ENCODE assay signal across 16 cellular contexts in the genomic region with DNA sequence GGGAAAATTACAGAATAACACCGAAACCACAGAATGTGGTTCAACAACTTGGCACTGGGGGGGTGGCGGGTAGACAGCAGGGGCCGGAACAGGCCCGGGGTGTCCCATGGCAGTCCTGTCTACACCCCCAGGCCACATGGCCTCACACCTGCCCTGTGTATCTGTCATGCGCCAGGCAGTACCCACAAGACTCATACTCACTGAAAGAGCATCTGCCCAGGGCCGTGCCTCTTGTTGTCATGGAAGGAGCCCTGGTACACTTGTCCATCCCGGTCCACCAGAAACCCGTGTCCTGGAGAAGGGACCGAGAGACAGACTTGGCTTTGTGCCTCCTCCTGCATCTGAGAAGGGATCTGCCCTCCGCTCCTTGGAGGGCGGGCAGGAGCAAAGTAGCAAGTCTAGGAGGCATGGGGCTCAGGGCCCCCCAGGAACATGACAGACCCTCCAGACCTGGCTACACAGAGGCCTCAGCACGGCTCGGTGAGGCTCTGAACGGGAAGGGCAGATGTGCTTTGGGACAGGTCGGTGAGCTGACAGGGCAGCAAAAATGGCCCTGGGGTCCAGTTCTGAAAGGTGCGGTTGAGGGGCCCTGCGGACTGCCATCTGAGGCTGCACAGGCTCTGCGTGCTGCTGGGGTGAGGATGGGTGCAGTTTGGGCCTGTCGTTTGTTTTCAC. TPM values are rescaled to one million over a fixed set of nuclear protein-coding genes. Genes with fewer than 3 reads are reported as not detected.
DNase-seq lines count a peak whose midpoint lies in the region; ATAC-seq and TF ChIP-seq lines count a peak whose summit lies in the region.
"Had no signal": no experiment of that assay in that cellular context is flagged by ENCODE, and none has a peak within 500 bp of the region (broad histone marks: within the 10 kb centered on the region; RNA-seq: fewer than 3 reads in every experiment).

No MANE protein-coding gene starts in this region.

- H3K9me3 Mint-ChIP-seq in CD14-positive monocyte (no peaks in the 10 kb centered on the region), glutamatergic neuron (ENCODE audit: unreplicated experiment) (peaks cover 5% of the 10 kb centered on the region)
- H3K9me3 Mint-ChIP-seq: GM23338; stimulated activated naive CD8-positive, alpha-beta T cell treated with anti-CD3 and anti-CD28 coated beads, Interleukin-15, amount 100 ng/mL, for 72 hours had no signal

- H2BK5ac ChIP-seq in IMR-90 (ENCODE audit: low read depth, low read length, poor library complexity, severe bottlenecking), result no peak overlapping the region
- H2BK5ac ChIP-seq in neuronal stem cell (ENCODE audit: low read length), result no peak overlapping the region

- no peaks in the 10 kb centered on the region for H4K20me1 ChIP-seq in IMR-90 (ENCODE audit: insufficient read depth, low read length)

- DNase-seq in CD14-positive monocyte (ENCODE audit: low spot score), result peak; percentile 42
- no peak for DNase-seq in IMR-90
- DNase-seq in glutamatergic neuron, result peak; percentile 16
- DNase-seq in neuronal stem cell (ENCODE audit: low spot score), result no peak
- DNase-seq in NCI-H345 treated with DMSO at 0.1 percent for 48 hours (lab: John Stamatoyannopoulos, UW; ENCODE audit: unreplicated experiment), result no peak
- DNase-seq in 8988T, result no peak
- DNase-seq in superior temporal gyrus (ENCODE audit: extremely low spot score), result no peak
- DNase-seq: Calu3; foreskin melanocyte; NCI-H1417; NCI-H774; OCI-M1; stimulated activated naive CD8-positive, alpha-beta T cell treated with anti-CD3 and anti-CD28 coated beads, Interleukin-15, amount 100 ng/mL, for 72 hours had no signal

- no peak overlapping the region for H4K5ac ChIP-seq in IMR-90 (ENCODE audit: low read depth, low read length)

- no peak overlapping the region for H3K56ac ChIP-seq in IMR-90 (ENCODE audit: extremely low read depth, insufficient read depth, low read length)

- H3K9ac ChIP-seq in IMR-90 (ENCODE audit: low read depth, low read length), result no peak overlapping the region
- no peak overlapping the region for H3K9ac ChIP-seq in neuronal stem cell (ENCODE audit: low read depth, low read length, poor library complexity)

- H4K91ac ChIP-seq in IMR-90 (ENCODE audit: insufficient read depth, low read depth, low read length) (no peak overlapping the region), neuronal stem cell (ENCODE audit: low read depth, low read length, poor library complexity) (no peak overlapping the region)

- H3K18ac ChIP-seq in IMR-90 (ENCODE audit: low read depth, low read length) (no peak overlapping the region), neuronal stem cell (ENCODE audit: low read length) (no peak overlapping the region)

- H4K8ac ChIP-seq in IMR-90 (ENCODE audit: low read depth in 2 of 2, low read length in 2 of 2) (no peak overlapping the region), neuronal stem cell (ENCODE audit: low read depth, low read length) (no peak overlapping the region)

- no peaks in the 10 kb centered on the region; the same call in 1 of the 2 replicates for H3K4me1 ChIP-seq in IMR-90 (ENCODE audit: control insufficient read depth, insufficient read depth, low read length)
- H3K4me1 ChIP-seq in neuronal stem cell (ENCODE audit: control insufficient read depth in 2 of 2, insufficient read depth in 1 of 2, low read depth in 1 of 2, low read length in 2 of 2), result peaks cover 4 to 10% of the 10 kb centered on the region in 2 donors

- peak overlapping the region; percentile 51 for H2BK12ac ChIP-seq in neuronal stem cell (ENCODE audit: low read length)

- in situ Hi-C loops in IMR-90 (cut with MboI; ENCODE audit: low sequenced_read_pairs), result no loop called here

- H2BK120ac ChIP-seq in IMR-90 (ENCODE audit: low read depth, low read length) (no peak overlapping the region), neuronal stem cell (ENCODE audit: low read depth, low read length) (no peak overlapping the region)

- H3K4ac ChIP-seq in IMR-90 (ENCODE audit: low read depth, low read length), result no peak overlapping the region
- H3K4ac ChIP-seq in neuronal stem cell (ENCODE audit: low read length), result no peak overlapping the region

- H3K27me3 ChIP-seq in IMR-90 (ENCODE audit: control insufficient read depth, insufficient read depth, low read length) (no peaks in the 10 kb centered on the region), neuronal stem cell (ENCODE audit: control insufficient read depth in 3 of 3, insufficient read depth in 3 of 3, low read depth in 1 of 3, low read length in 3 of 3) (no peaks in the 10 kb centered on the region)

- H3K23ac ChIP-seq in IMR-90 (ENCODE audit: low read depth, low read length) (no peak overlapping the region), neuronal stem cell (ENCODE audit: low read depth, low read length, poor library complexity) (peak overlapping the region; percentile 36)

- H3K4me3 ChIP-seq in IMR-90 (ENCODE audit: insufficient read depth, low read depth, low read length) (no peak overlapping the region), neuronal stem cell (ENCODE audit: low read length in 2 of 2) (no peak overlapping the region)
- H3K4me3 ChIP-seq: GM23338 had no signal

- intact Hi-C loops in CD14-positive monocyte (cut with micrococcal nuclease), result no loop called here
- intact Hi-C loops in IMR-90 (cut with micrococcal nuclease), result no loop called here

- H2BK20ac ChIP-seq in IMR-90 (ENCODE audit: low read depth, low read length), result no peak overlapping the region

- no peak overlapping the region for H3K4me2 ChIP-seq in IMR-90 (ENCODE audit: low read depth, low read length)
- H3K4me2 ChIP-seq in neuronal stem cell (ENCODE audit: insufficient read depth, low read length, poor library complexity, severe bottlenecking), result no peak overlapping the region
- H3K4me2 ChIP-seq: GM23338 had no signal

- POLR2A ChIA-PET in IMR-90 (lab: Charles Lee; ENCODE audit: unreplicated experiment), result no interaction called here

- TF ChIP-seq CTCF in CD14-positive monocyte (IDR thresholded peaks at IDR 0.05) (no peak), IMR-90 (conservative IDR thresholded peaks at IDR 0.05; ENCODE audit: low read depth, low read length) (no peak), glutamatergic neuron (IDR thresholded peaks at IDR 0.05; ENCODE audit: partially characterized antibody, unreplicated experiment) (no peak)

- dilution Hi-C loops in IMR-90 (cut with HindIII; ENCODE audit: low sequenced_read_pairs, unreplicated experiment), result no loop called here

- H3K4me1 Mint-ChIP-seq in CD14-positive monocyte (peaks cover 7% of the 10 kb centered on the region), glutamatergic neuron (ENCODE audit: low read depth, unreplicated experiment) (peaks cover 24% of the 10 kb centered on the region)

- H2AFZ ChIP-seq in IMR-90 (replicated peaks; ENCODE audit: low read length, poor library complexity) (no peak overlapping the region), neuronal stem cell (ENCODE audit: low read length) (no peak overlapping the region)
- H2AFZ ChIP-seq: GM23338 had no signal

- H2AK5ac ChIP-seq in IMR-90 (ENCODE audit: low read depth, low read length) (no peak overlapping the region), neuronal stem cell (ENCODE audit: low read depth, low read length) (no peak overlapping the region)

- H2BK15ac ChIP-seq in IMR-90 (ENCODE audit: low read depth, low read length) (no peak overlapping the region), neuronal stem cell (ENCODE audit: low read length) (no peak overlapping the region)

- no peaks in the 10 kb centered on the region for H3K9me3 ChIP-seq in IMR-90 (ENCODE audit: control insufficient read depth, insufficient read depth, low read length)
- H3K9me3 ChIP-seq in neuronal stem cell (replicated peaks in 1 of 2; ENCODE audit: control insufficient read depth in 2 of 2, insufficient read depth in 1 of 2, low read depth in 1 of 2, low read length in 2 of 2), result no peaks in the 10 kb centered on the region

- WGBS in IMR-90 (ENCODE audit: extremely low coverage in 2 of 2, insufficient read length in 1 of 2), 2 experiments, result 93% methylated on average over 5 of the region's 19 CpGs; no CpG with 5 or more reads in 1 of the 2 experiments
- WGBS in neuronal stem cell (ENCODE audit: extremely low coverage in 2 of 2, insufficient read length in 2 of 2, insufficient replicate concordance in 1 of 2), 2 donors, result no CpG with 5 or more reads among the region's 19 CpGs

- no peak for TF ChIP-seq RAD21 in IMR-90 (IDR thresholded peaks at IDR 0.05; ENCODE audit: low read length)

- H3K9me1 ChIP-seq in IMR-90 (ENCODE audit: insufficient read depth, low read length), result peaks cover 4% of the 10 kb centered on the region; the same call in 1 of the 2 replicates

- H3K36me3 Mint-ChIP-seq in CD14-positive monocyte (no peaks in the 10 kb centered on the region), glutamatergic neuron (ENCODE audit: unreplicated experiment) (peaks cover 5% of the 10 kb centered on the region)

- TF ChIP-seq POLR2A in IMR-90 (IDR thresholded peaks at IDR 0.05; ENCODE audit: low read depth, low read length), result no peak

- peak overlapping the region; percentile 42 for H2AK9ac ChIP-seq in IMR-90 (replicated peaks; ENCODE audit: low read depth, low read length, poor library complexity)

- H3K36me3 ChIP-seq in IMR-90 (ENCODE audit: control insufficient read depth, insufficient read depth, low read length), result 0 out of 2 replicates have a peak, but pooled peaks cover 2% of the 10 kb centered on the region
- peaks cover 12 to 27% of the 10 kb centered on the region in 2 donors for H3K36me3 ChIP-seq in neuronal stem cell (replicated peaks in 1 of 2; ENCODE audit: control insufficient read depth in 2 of 2, insufficient read depth in 2 of 2, low read length in 2 of 2)

- BruUV-seq in IMR-90 (replicated peaks; lab: Mats Ljungman, UMichigan), result no TSS peak

- ATAC-seq in IMR-90 (ENCODE audit: low read depth) (no peak), GM18909 (IDR thresholded peaks at IDR 0.05; ENCODE audit: poor library complexity, unreplicated experiment) (no peak)
- ATAC-seq: activated CD4-positive, CD25-positive, alpha-beta regulatory T cell treated with anti-CD3 and anti-CD28 coated beads, Interleukin-2, amount 50 U/mL, for 24 hours; GM23338; stimulated activated naive CD8-positive, alpha-beta T cell treated with anti-CD3 and anti-CD28 coated beads, Interleukin-15, amount 100 ng/mL, for 72 hours had no signal

- CTCF ChIA-PET in IMR-90 (lab: Yijun Ruan, JAX), result no interaction called here

- H3K27me3 Mint-ChIP-seq in CD14-positive monocyte (ENCODE audit: low read depth in 3 of 3) (peaks cover 0 to 3% (median 0%) of the 10 kb centered on the region in 3 donors), glutamatergic neuron (ENCODE audit: unreplicated experiment) (peaks cover 4% of the 10 kb centered on the region)
- H3K27me3 Mint-ChIP-seq: stimulated activated naive CD8-positive, alpha-beta T cell treated with anti-CD3 and anti-CD28 coated beads, Interleukin-15, amount 100 ng/mL, for 72 hours had no signal

- no peak overlapping the region for H3K14ac ChIP-seq in IMR-90 (replicated peaks; ENCODE audit: low read depth, low read length)
- H3K14ac ChIP-seq in neuronal stem cell (ENCODE audit: low read length), result no peak overlapping the region

- H3K27ac Mint-ChIP-seq in CD14-positive monocyte, result peak overlapping the region in 1 of 7 donors; percentile 32
- H3K27ac Mint-ChIP-seq in glutamatergic neuron (ENCODE audit: unreplicated experiment), result peak overlapping the region; percentile 65
- H3K27ac Mint-ChIP-seq: GM23338 had no signal

- H3K27ac ChIP-seq in IMR-90 (ENCODE audit: insufficient read depth, low read length) (no peak overlapping the region), neuronal stem cell (replicated peaks; ENCODE audit: low read length) (no peak overlapping the region)

- H3K4me3 Mint-ChIP-seq in CD14-positive monocyte (no peak overlapping the region), glutamatergic neuron (ENCODE audit: unreplicated experiment) (peak overlapping the region; percentile 66)
- H3K4me3 Mint-ChIP-seq: GM23338; stimulated activated naive CD8-positive, alpha-beta T cell treated with anti-CD3 and anti-CD28 coated beads, Interleukin-15, amount 100 ng/mL, for 72 hours had no signal

- H3K79me1 ChIP-seq in IMR-90 (ENCODE audit: low read depth in 1 of 2, low read length in 2 of 2), result peaks cover 0 to 15% of the 10 kb centered on the region in 2 experiments; a peak in 3 of 4 replicates
- H3K79me1 ChIP-seq in neuronal stem cell (ENCODE audit: low read depth, low read length), result peaks cover 11% of the 10 kb centered on the region

RNA-seq across cellular contexts. Expression of a gene that starts 5.6 kb away (rescaled TPM):
- polyA plus RNA-seq in CD14-positive monocyte (1 to 10 TPM; 1.5 to 1.7 TPM), IMR-90 (2012; rRNA removed) (3.5 and 4.2 TPM in 2 replicates)
- total RNA-seq in IMR-90 (2012; rRNA removed) (3.0 and 3.6 TPM in 2 replicates), glutamatergic neuron (ENCODE audit: unreplicated experiment) (10.8 TPM)
- polyA plus RNA-seq in IMR-90 (2012; cell fraction: cytosol; rRNA removed), result 2.4 and 3.1 TPM in 2 replicates
- polyA plus RNA-seq in IMR-90 (2012; cell fraction: nucleus; rRNA removed; ENCODE audit: low replicate concordance), result 12.6 and 13.7 TPM in 2 replicates
- polyA plus RNA-seq in neuronal stem cell (2013, experiment 1 of 2), result 7.1 TPM
- polyA plus RNA-seq in neuronal stem cell (2013, experiment 2 of 2), result 7.9 TPM

RNA-seq across cellular contexts. Expression of a gene that starts 5.9 kb away (rescaled TPM):
- polyA plus RNA-seq in CD14-positive monocyte (100 to 1,000 TPM; 193 to 235 TPM), IMR-90 (2012; rRNA removed) (232 and 240 TPM in 2 replicates)
- total RNA-seq in IMR-90 (2012; rRNA removed) (47.1 and 51.7 TPM in 2 replicates), glutamatergic neuron (ENCODE audit: unreplicated experiment) (93.0 TPM)
- polyA plus RNA-seq in IMR-90 (2012; cell fraction: cytosol; rRNA removed), result 56.5 and 249 TPM in 2 replicates
- polyA plus RNA-seq in IMR-90 (2012; cell fraction: nucleus; rRNA removed; ENCODE audit: low replicate concordance), result 139 and 335 TPM in 2 replicates
- 63.2 TPM for polyA plus RNA-seq in neuronal stem cell (2013, experiment 1 of 2)
- 64.3 TPM for polyA plus RNA-seq in neuronal stem cell (2013, experiment 2 of 2)

RNA-seq across cellular contexts. Expression of a gene that starts 26.6 kb away (rescaled TPM):
- polyA plus RNA-seq in CD14-positive monocyte, result 10 to 100 TPM in 1 of 2 donors, 1 to 10 TPM in 1; 8.2 to 10.5 TPM
- total RNA-seq in IMR-90 (2012; rRNA removed), result 18.9 and 19.7 TPM in 2 replicates
- polyA plus RNA-seq in IMR-90 (2012; rRNA removed), result 16.9 and 19.4 TPM in 2 replicates
- 16.4 and 25.8 TPM in 2 replicates for polyA plus RNA-seq in IMR-90 (2012; cell fraction: cytosol; rRNA removed)
- polyA plus RNA-seq in IMR-90 (2012; cell fraction: nucleus; rRNA removed; ENCODE audit: low replicate concordance), result 21.3 and 37.5 TPM in 2 replicates
- total RNA-seq in glutamatergic neuron (ENCODE audit: unreplicated experiment), result 14.0 TPM
- polyA plus RNA-seq in neuronal stem cell (2013, experiment 1 of 2), result 12.4 TPM
- polyA plus RNA-seq in neuronal stem cell (2013, experiment 2 of 2), result 12.5 TPM

Comparison
In these comparisons a context has a peak if more than half of its experiments do, and no peak if none do; other contexts are left out.
1. DNase-seq: peak in CD14-positive monocyte (single experiment) and glutamatergic neuron (single experiment); none in IMR-90 (single experiment), neuronal stem cell (single experiment), NCI-H345 treated with DMSO at 0.1 percent for 48 hours (single experiment), 8988T (single experiment) and superior temporal gyrus (single experiment).